33 cellular contexts compared by ENCODE assay signal in genomic region chr3:166171695-166172094, GRCh38.
DNase-seq lines count a peak whose midpoint lies in the region; ATAC-seq, FAIRE-seq and TF ChIP-seq lines count a peak whose summit lies in the region.
"Had no signal": no experiment of that assay in that cellular context is flagged by ENCODE, and none has a peak within 500 bp of the region (broad histone marks: within the 10 kb centered on the region; RNA-seq: fewer than 3 reads in every experiment).

No MANE protein-coding gene starts in this region.

- 2% methylated on average over 3 of the region's 3 CpGs for WGBS in HepG2 (ENCODE audit: low lambda C conversion rate)
- 54% methylated on average over 3 of the region's 3 CpGs for WGBS in right lobe of liver (ENCODE audit: insufficient coverage, low coverage, low lambda C conversion rate, missing lambda C conversion rate)
- no CpG with 5 or more reads among the region's 3 CpGs for WGBS in IMR-90 (ENCODE audit: extremely low coverage in 2 of 2, insufficient read length in 1 of 2), 2 experiments
- WGBS in K562 (ENCODE audit: insufficient coverage, low coverage, missing lambda C conversion rate), result 30% methylated on average over 3 of the region's 3 CpGs

- POLR2A ChIA-PET in HepG2 (lab: Yijun Ruan, JAX), result no interaction called here
- POLR2A ChIA-PET in IMR-90 (lab: Charles Lee; ENCODE audit: unreplicated experiment), result no interaction called here
- POLR2A ChIA-PET in K562 (lab: Yijun Ruan, JAX), result interaction anchor here (1.2 kb wide), 1 partner anchor 20 kb away, joined by 3 read pairs; no protein-coding TSS in a partner anchor

- H3K4me1 ChIP-seq in HepG2 (ENCODE audit: insufficient read depth, low read length), result no peaks in the 10 kb centered on the region
- no peaks in the 10 kb centered on the region for H3K4me1 ChIP-seq in right lobe of liver
- H3K4me1 ChIP-seq in IMR-90 (ENCODE audit: control insufficient read depth, insufficient read depth, low read length), result no peaks in the 10 kb centered on the region
- H3K4me1 ChIP-seq in K562 (replicated peaks in 1 of 2; ENCODE audit: control insufficient read depth in 2 of 2, insufficient read depth in 2 of 2, low read length in 2 of 2), result no peaks in the 10 kb centered on the region
- H3K4me1 ChIP-seq: A549; BE2C; BLaER1; BLaER1 treated with 17β-estradiol and CSF1 and Interleukin-3, amounts not matched to agents 10 nM and 100 nM; Caco-2 had no signal

- TF ChIP-seq EP300 in HepG2 (IDR thresholded peaks at IDR 0.05; ENCODE audit: low read depth in 2 of 2, low read length in 2 of 2) (no peak), HepG2 (CRISPR knock-in tag; IDR thresholded peaks at IDR 0.05; ENCODE audit: borderline replicate concordance) (no peak), K562 (IDR thresholded peaks at IDR 0.05; ENCODE audit: low read length) (no peak)

- no peak overlapping the region for H3K56ac ChIP-seq in IMR-90 (ENCODE audit: extremely low read depth, insufficient read depth, low read length)

- H2BK15ac ChIP-seq in IMR-90 (ENCODE audit: low read depth, low read length), result no peak overlapping the region

- no peak overlapping the region for H2BK20ac ChIP-seq in IMR-90 (ENCODE audit: low read depth, low read length)

- H3K79me2 ChIP-seq in HepG2 (ENCODE audit: insufficient read depth, low read length), result no peaks in the 10 kb centered on the region
- no peaks in the 10 kb centered on the region for H3K79me2 ChIP-seq in K562 (ENCODE audit: control insufficient read depth, insufficient read depth, low read length)

- no peak overlapping the region for H3K4ac ChIP-seq in IMR-90 (ENCODE audit: low read depth, low read length)

- DNase-seq in HepG2 (ENCODE audit: low spot score), result no peak
- DNase-seq in right lobe of liver, result no peak
- DNase-seq in IMR-90, result no peak
- peak; percentile 60 for DNase-seq in LNCaP clone FGC (ENCODE audit: low read depth)
- DNase-seq in K562 (ENCODE audit: extremely low read depth in 1 of 4, low spot score in 3 of 4), result no peak
- no peak for DNase-seq in A172 (ENCODE audit: low spot score)
- DNase-seq in DMS114 treated with DMSO at 0.1 percent for 48 hours (lab: John Stamatoyannopoulos, UW; ENCODE audit: unreplicated experiment), result no peak
- no peak for DNase-seq in GOT3 (lab: John Stamatoyannopoulos, UW)
- DNase-seq: 8988T; ACHN; AML-193; BE2C; C1 segment of cervical spinal cord; Caco-2; Calu3; CD4-positive, alpha-beta memory T cell; CD4-positive, alpha-beta T cell; CD4-positive, CD25-positive, alpha-beta regulatory T cell; CD8-positive, alpha-beta memory T cell; CD8-positive, alpha-beta T cell; COR-L47; DMS 273 treated with DMSO at 0.1 percent for 48 hours; DMS153; DMS53; DMS79; DMS79 treated with DMSO at 0.1 percent for 48 hours; DND-41; EL had no signal

- no peak overlapping the region for H4K5ac ChIP-seq in IMR-90 (ENCODE audit: low read depth, low read length)

- H3K36me3 ChIP-seq in HepG2 (replicated peaks in 1 of 2; ENCODE audit: control insufficient read depth in 1 of 2, insufficient read depth in 2 of 2, low read length in 2 of 2), result no peaks in the 10 kb centered on the region
- H3K36me3 ChIP-seq in right lobe of liver, result peaks cover 0 to 7% (median 0%) of the 10 kb centered on the region in 4 donors
- H3K36me3 ChIP-seq in IMR-90 (ENCODE audit: control insufficient read depth, insufficient read depth, low read length), result no peaks in the 10 kb centered on the region
- no peaks in the 10 kb centered on the region for H3K36me3 ChIP-seq in K562 (ENCODE audit: control insufficient read depth, insufficient read depth, low read length)
- H3K36me3 ChIP-seq: BE2C; BLaER1; BLaER1 treated with 17β-estradiol and CSF1 and Interleukin-3, amounts not matched to agents 10 nM and 100 nM had no signal

- TF ChIP-seq CTCF in HepG2 (CRISPR knock-in tag; IDR thresholded peaks at IDR 0.05) (no peak), right lobe of liver (IDR thresholded peaks at IDR 0.05) (no peak), IMR-90 (conservative IDR thresholded peaks at IDR 0.05; ENCODE audit: low read depth, low read length) (no peak), LNCaP clone FGC (IDR thresholded peaks at IDR 0.05; ENCODE audit: control insufficient read depth, extremely low read depth, insufficient read depth) (no peak), K562 (IDR thresholded peaks at IDR 0.05 in 2 of 3, conservative IDR thresholded peaks at IDR 0.05 in 1 of 3; ENCODE audit: insufficient read depth in 2 of 3, low read depth in 1 of 3, low read length in 3 of 3) (no peak)

- H3K4me2 ChIP-seq in HepG2 (ENCODE audit: low read depth, low read length), result no peak overlapping the region
- no peak overlapping the region for H3K4me2 ChIP-seq in IMR-90 (ENCODE audit: low read depth, low read length)
- H3K4me2 ChIP-seq in K562 (ENCODE audit: insufficient read depth, low read length), result no peak overlapping the region
- H3K4me2 ChIP-seq: A549; BLaER1; BLaER1 treated with 17β-estradiol and CSF1 and Interleukin-3, amounts not matched to agents 10 nM and 100 nM had no signal

- ATAC-seq in HepG2, result no peak
- no peak for ATAC-seq in right lobe of liver
- ATAC-seq in IMR-90 (ENCODE audit: low read depth), result no peak
- no peak for ATAC-seq in K562
- ATAC-seq: A549; CD8-positive, alpha-beta T cell had no signal

- H2BK5ac ChIP-seq in IMR-90 (ENCODE audit: low read depth, low read length, poor library complexity, severe bottlenecking), result no peak overlapping the region

- H2AFZ ChIP-seq in HepG2 (ENCODE audit: low read length) (no peak overlapping the region), IMR-90 (replicated peaks; ENCODE audit: low read length, poor library complexity) (no peak overlapping the region), K562 (ENCODE audit: low read depth, low read length) (no peak overlapping the region)

- H2AK9ac ChIP-seq in IMR-90 (replicated peaks; ENCODE audit: low read depth, low read length, poor library complexity), result no peak overlapping the region

- in situ Hi-C loops in HepG2 (cut with HindIII; ENCODE audit: extremely low pct_ligation_motif_present, low pct_unique_long_range_greater_than_20kb) (no loop called here), IMR-90 (cut with MboI; ENCODE audit: low sequenced_read_pairs) (no loop called here), K562 (cut with MboI) (no loop called here)

- H4K91ac ChIP-seq in IMR-90 (ENCODE audit: insufficient read depth, low read depth, low read length), result no peak overlapping the region

- intact Hi-C loops in HepG2 (cut with micrococcal nuclease; ENCODE audit: unreplicated experiment), result no loop called here
- intact Hi-C loops in right lobe of liver (cut with DNase I), result no loop called here
- intact Hi-C loops in IMR-90 (cut with micrococcal nuclease), result no loop called here
- intact Hi-C loops in K562 (cut with micrococcal nuclease), result no loop called here

- H3K4me3 ChIP-seq in HepG2 (replicated peaks in 1 of 3; ENCODE audit: insufficient read depth in 1 of 3, low read depth in 2 of 3, low read length in 3 of 3) (no peak overlapping the region), right lobe of liver (no peak overlapping the region), IMR-90 (ENCODE audit: insufficient read depth, low read depth, low read length) (no peak overlapping the region), LNCaP clone FGC (ENCODE audit: low read depth, low read length) (no peak overlapping the region), K562 (no peak overlapping the region)
- H3K4me3 ChIP-seq: A549; BLaER1; BLaER1 treated with 17β-estradiol and CSF1 and Interleukin-3, amounts not matched to agents 10 nM and 100 nM had no signal

- BruUV-seq in HepG2 (replicated peaks; lab: Mats Ljungman, UMichigan) (no TSS peak), IMR-90 (replicated peaks; lab: Mats Ljungman, UMichigan) (no TSS peak), K562 (replicated peaks; lab: Mats Ljungman, UMichigan) (no TSS peak)

- no peaks in the 10 kb centered on the region for H3K27me3 ChIP-seq in HepG2 (ENCODE audit: control insufficient read depth in 1 of 2, insufficient read depth in 2 of 2, low read length in 2 of 2)
- H3K27me3 ChIP-seq in right lobe of liver, result no peaks in the 10 kb centered on the region
- no peaks in the 10 kb centered on the region for H3K27me3 ChIP-seq in IMR-90 (ENCODE audit: control insufficient read depth, insufficient read depth, low read length)
- H3K27me3 ChIP-seq in K562 (ENCODE audit: control insufficient read depth in 2 of 2, insufficient read depth in 2 of 2, low read length in 2 of 2), result no peaks in the 10 kb centered on the region
- H3K27me3 ChIP-seq: BE2C; BLaER1; BLaER1 treated with 17β-estradiol and CSF1 and Interleukin-3, amounts not matched to agents 10 nM and 100 nM had no signal

- no peak overlapping the region for H2AK5ac ChIP-seq in IMR-90 (ENCODE audit: low read depth, low read length)

- H3K27ac ChIP-seq in HepG2 (ENCODE audit: extremely low read length, insufficient read depth, low read length), result no peak overlapping the region
- H3K27ac ChIP-seq in right lobe of liver, result no peak overlapping the region
- H3K27ac ChIP-seq in IMR-90 (ENCODE audit: insufficient read depth, low read length), result no peak overlapping the region
- no peak overlapping the region for H3K27ac ChIP-seq in K562 (ENCODE audit: extremely low read depth, low read depth, low read length)
- H3K27ac ChIP-seq: 22Rv1; A549; BLaER1; BLaER1 treated with 17β-estradiol and CSF1 and Interleukin-3, amounts not matched to agents 10 nM and 100 nM; C4-2B had no signal

- H3K9me1 ChIP-seq in IMR-90 (ENCODE audit: insufficient read depth, low read length) (no peaks in the 10 kb centered on the region), K562 (ENCODE audit: control insufficient read depth, insufficient read depth, low read length) (no peaks in the 10 kb centered on the region)

- H3K9ac ChIP-seq in HepG2 (ENCODE audit: insufficient read depth, low read depth, low read length), result no peak overlapping the region
- H3K9ac ChIP-seq in IMR-90 (ENCODE audit: low read depth, low read length), result no peak overlapping the region
- no peak overlapping the region for H3K9ac ChIP-seq in K562 (ENCODE audit: insufficient read depth in 1 of 2, low read depth in 2 of 2, low read length in 2 of 2)
- H3K9ac ChIP-seq: BLaER1; BLaER1 treated with 17β-estradiol and CSF1 and Interleukin-3, amounts not matched to agents 10 nM and 100 nM had no signal

- TF ChIP-seq POLR2A in HepG2 (IDR thresholded peaks at IDR 0.05; ENCODE audit: insufficient read depth in 1 of 2, low read depth in 2 of 2, low read length in 2 of 2) (no peak), right lobe of liver (IDR thresholded peaks at IDR 0.05) (no peak), IMR-90 (IDR thresholded peaks at IDR 0.05; ENCODE audit: low read depth, low read length) (no peak), K562 (conservative IDR thresholded peaks at IDR 0.05) (no peak)

- H4K8ac ChIP-seq in IMR-90 (ENCODE audit: low read depth in 2 of 2, low read length in 2 of 2), result no peak overlapping the region

- CTCF ChIA-PET in HepG2 (lab: Yijun Ruan, JAX; ENCODE audit: low intra/inter-chr PET ratio, low total read pairs), result no interaction called here
- CTCF ChIA-PET in IMR-90 (lab: Yijun Ruan, JAX), result no interaction called here
- CTCF ChIA-PET in K562 (lab: Yijun Ruan, JAX; ENCODE audit: low intra/inter-chr PET ratio), result no interaction called here

- TF ChIP-seq RAD21 in HepG2 (CRISPR knock-in tag; IDR thresholded peaks at IDR 0.05) (no peak), IMR-90 (IDR thresholded peaks at IDR 0.05; ENCODE audit: low read length) (no peak), K562 (CRISPR knock-in tag; conservative IDR thresholded peaks at IDR 0.05 in 1 of 2, IDR thresholded peaks at IDR 0.05 in 1 of 2) (no peak)

- FAIRE-seq in HepG2 (lab: Jason Lieb, UNC) (no peak), K562 (lab: Jason Lieb, UNC) (no peak)
- FAIRE-seq: A549 had no signal

- no peak overlapping the region for H2BK120ac ChIP-seq in IMR-90 (ENCODE audit: low read depth, low read length)

- H3K14ac ChIP-seq in IMR-90 (replicated peaks; ENCODE audit: low read depth, low read length), result no peak overlapping the region

- H3K79me1 ChIP-seq in IMR-90 (ENCODE audit: low read depth in 1 of 2, low read length in 2 of 2), result no peaks in the 10 kb centered on the region

- dilution Hi-C loops in IMR-90 (cut with HindIII; ENCODE audit: low sequenced_read_pairs, unreplicated experiment), result no loop called here

- H3K18ac ChIP-seq in IMR-90 (ENCODE audit: low read depth, low read length), result no peak overlapping the region

- H3K9me3 ChIP-seq in HepG2 (ENCODE audit: low read length) (no peaks in the 10 kb centered on the region), right lobe of liver (no peaks in the 10 kb centered on the region), IMR-90 (ENCODE audit: control insufficient read depth, insufficient read depth, low read length) (peaks cover under 1% of the 10 kb centered on the region; the same call in 1 of the 2 replicates), K562 (replicated peaks; ENCODE audit: control insufficient read depth, insufficient read depth, low read depth, low read length) (no peaks in the 10 kb centered on the region)
- H3K9me3 ChIP-seq: A549; BE2C; BLaER1; BLaER1 treated with 17β-estradiol and CSF1 and Interleukin-3, amounts not matched to agents 10 nM and 100 nM; Caco-2 had no signal

- no peak overlapping the region for H3K23ac ChIP-seq in IMR-90 (ENCODE audit: low read depth, low read length)

- no peaks in the 10 kb centered on the region for H4K20me1 ChIP-seq in HepG2 (ENCODE audit: insufficient read depth, low read length)
- no peaks in the 10 kb centered on the region for H4K20me1 ChIP-seq in IMR-90 (ENCODE audit: insufficient read depth, low read length)
- H4K20me1 ChIP-seq in K562 (replicated peaks; ENCODE audit: control insufficient read depth, insufficient read depth, low read length), result no peaks in the 10 kb centered on the region
- H4K20me1 ChIP-seq: BLaER1; BLaER1 treated with 17β-estradiol and CSF1 and Interleukin-3, amounts not matched to agents 10 nM and 100 nM had no signal

Comparison
In these comparisons a context has a peak if more than half of its experiments do, and no peak if none do; other contexts are left out.
1. Of the 241 proteins assayed by ChIP-seq in both HepG2 and K562: peak only in HepG2: MAFF and MAFK; only in K562: none; in both: none; in neither: 239.